ENCODE assay signal across 12 cellular contexts in genomic region chr3:111735271-111735758, GRCh38.
A peak's percentile ranks its signal among the peaks of the same experiment; 100 is the strongest.
DNase-seq lines count a peak whose midpoint lies in the region; ATAC-seq, FAIRE-seq and TF ChIP-seq lines count a peak whose summit lies in the region.
"Had no signal": no experiment of that assay in that cellular context is flagged by ENCODE, and none has a peak within 500 bp of the region (broad histone marks: within the 10 kb centered on the region; RNA-seq: fewer than 3 reads in every experiment).

No MANE protein-coding gene starts in this region.

- ATAC-seq in activated naive CD8-positive, alpha-beta T cell treated with anti-CD3 and anti-CD28 coated beads, Interleukin-2, amount 50 U/mL, for 24 hours = peak; percentile 70
- no peak for ATAC-seq in HG03196 (IDR thresholded peaks at IDR 0.05; ENCODE audit: unreplicated experiment)
- no peak for ATAC-seq in GM21515 (IDR thresholded peaks at IDR 0.05; ENCODE audit: unreplicated experiment)

- H3K4me3 Mint-ChIP-seq in activated naive CD8-positive, alpha-beta T cell treated with anti-CD3 and anti-CD28 coated beads, Interleukin-2, amount 50 U/mL, for 24 hours = no peak overlapping the region

- H3K79me2 ChIP-seq in ACC112 (ENCODE audit: control insufficient read depth, insufficient read depth, low read length, unreplicated experiment) = no peaks in the 10 kb centered on the region

- no peaks in the 10 kb centered on the region for H3K27me3 ChIP-seq in ACC112 (ENCODE audit: insufficient read depth, low read length)
- H3K27me3 ChIP-seq: tibial nerve had no signal

- CTCF ChIA-PET in HEK293 (lab: Yijun Ruan, JAX) = interaction anchor here (0.6 to 1.2 kb wide), 4 partner anchors 27 to 130 kb away, joined by 3 to 4 read pairs (median 4); no protein-coding TSS in a partner anchor

- peak; percentile 22 for DNase-seq in activated naive CD8-positive, alpha-beta T cell treated with anti-CD3 and anti-CD28 coated beads, Interleukin-2, amount 50 U/mL, for 24 hours
- peak; percentile 87 for DNase-seq in islet precursor cell
- no peak for DNase-seq in frontal cortex (ENCODE audit: low spot score in 2 of 2)
- no peak for DNase-seq in activated naive CD4-positive, alpha-beta T cell treated with Interleukin-2 at 50 U/mL for 16 hours
- DNase-seq: NCI-H2081 had no signal

- H3K36me3 ChIP-seq in ACC112 (ENCODE audit: insufficient read depth, low read length) (no peaks in the 10 kb centered on the region), HEK293 (ENCODE audit: control insufficient read depth in 2 of 2, insufficient read depth in 1 of 2, low read length in 2 of 2) (no peaks in the 10 kb centered on the region)
- H3K36me3 ChIP-seq: tibial nerve had no signal

- H2AFZ ChIP-seq in ACC112 (ENCODE audit: low read length, unreplicated experiment) = no peak overlapping the region

- POLR2A ChIA-PET in HEK293 (lab: Yijun Ruan, JAX) = interaction anchor here (2.0 to 2.3 kb wide), 2 partner anchors 125 to 129 kb away, joined by 9 to 16 read pairs; partner anchors contain the start of gene PHLDB2

- H3K9me3 Mint-ChIP-seq in activated naive CD8-positive, alpha-beta T cell treated with anti-CD3 and anti-CD28 coated beads, Interleukin-2, amount 50 U/mL, for 24 hours = peaks cover 8% of the 10 kb centered on the region

- H3K4me1 ChIP-seq in ACC112 (ENCODE audit: control insufficient read depth, insufficient read depth, low read length, unreplicated experiment) = peaks cover 60% of the 10 kb centered on the region
- peaks cover 21% of the 10 kb centered on the region for H3K4me1 ChIP-seq in HEK293 (ENCODE audit: control insufficient read depth, insufficient read depth, low read length)

- peak overlapping the region; percentile 78 for H3K27ac Mint-ChIP-seq in activated naive CD8-positive, alpha-beta T cell treated with anti-CD3 and anti-CD28 coated beads, Interleukin-2, amount 50 U/mL, for 24 hours

- H3K4me1 Mint-ChIP-seq in activated naive CD8-positive, alpha-beta T cell treated with anti-CD3 and anti-CD28 coated beads, Interleukin-2, amount 50 U/mL, for 24 hours = peaks cover 34% of the 10 kb centered on the region

- no peaks in the 10 kb centered on the region for H3K9me3 ChIP-seq in HEK293 (ENCODE audit: control insufficient read depth, insufficient read depth, low read depth, low read length)
- H3K9me3 ChIP-seq: tibial nerve had no signal

- H3K27ac ChIP-seq in ACC112 (ENCODE audit: low read depth, low read length) (peak overlapping the region; percentile 88), HEK293 (ENCODE audit: extremely low read depth, low read depth, low read length) (peak overlapping the region; percentile 22; the same call in 1 of the 2 replicates)

- peaks cover 15% of the 10 kb centered on the region for H3K36me3 Mint-ChIP-seq in activated naive CD8-positive, alpha-beta T cell treated with anti-CD3 and anti-CD28 coated beads, Interleukin-2, amount 50 U/mL, for 24 hours (ENCODE audit: low read depth)

- H3K4me3 ChIP-seq in ACC112 (ENCODE audit: low read depth, low read length) = peak overlapping the region; percentile 39; the same call in 1 of the 2 replicates
- no peak overlapping the region for H3K4me3 ChIP-seq in HEK293 (ENCODE audit: low read depth, low read length)
- H3K4me3 ChIP-seq: tibial nerve had no signal

- no peaks in the 10 kb centered on the region for H3K27me3 Mint-ChIP-seq in activated naive CD8-positive, alpha-beta T cell treated with anti-CD3 and anti-CD28 coated beads, Interleukin-2, amount 50 U/mL, for 24 hours

- FAIRE-seq in frontal cortex (lab: Jason Lieb, UNC) = no peak
- FAIRE-seq: G401.6, H1 had no signal

- TF ChIP-seq CTCF in HEK293 (tag by site-specific recombination; IDR thresholded peaks at IDR 0.05) = no peak

TF ChIP-seq in HEK293, 187 proteins besides CTCF, POLR2A, EP300 and RAD21 (continues in another document):
- TF ChIP-seq, protein P1, sequence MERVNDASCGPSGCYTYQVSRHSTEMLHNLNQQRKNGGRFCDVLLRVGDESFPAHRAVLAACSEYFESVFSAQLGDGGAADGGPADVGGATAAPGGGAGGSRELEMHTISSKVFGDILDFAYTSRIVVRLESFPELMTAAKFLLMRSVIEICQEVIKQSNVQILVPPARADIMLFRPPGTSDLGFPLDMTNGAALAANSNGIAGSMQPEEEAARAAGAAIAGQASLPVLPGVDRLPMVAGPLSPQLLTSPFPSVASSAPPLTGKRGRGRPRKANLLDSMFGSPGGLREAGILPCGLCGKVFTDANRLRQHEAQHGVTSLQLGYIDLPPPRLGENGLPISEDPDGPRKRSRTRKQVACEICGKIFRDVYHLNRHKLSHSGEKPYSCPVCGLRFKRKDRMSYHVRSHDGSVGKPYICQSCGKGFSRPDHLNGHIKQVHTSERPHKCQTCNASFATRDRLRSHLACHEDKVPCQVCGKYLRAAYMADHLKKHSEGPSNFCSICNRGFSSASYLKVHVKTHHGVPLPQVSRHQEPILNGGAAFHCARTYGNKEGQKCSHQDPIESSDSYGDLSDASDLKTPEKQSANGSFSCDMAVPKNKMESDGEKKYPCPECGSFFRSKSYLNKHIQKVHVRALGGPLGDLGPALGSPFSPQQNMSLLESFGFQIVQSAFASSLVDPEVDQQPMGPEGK (tag by site-specific recombination; IDR thresholded peaks at IDR 0.05) = peak; percentile 35; the same call in 1 of the 2 replicates
- TF ChIP-seq ZNF184 (tag by site-specific recombination; IDR thresholded peaks at IDR 0.05) = 0 out of 2 replicates have a peak, but pooled peaks have one; percentile 36
- 0 out of 2 replicates have a peak, but pooled peaks have one; percentile 21 for TF ChIP-seq ZNF660 (tag by site-specific recombination; IDR thresholded peaks at IDR 0.05)
- TF ChIP-seq ZNF362 (tag by site-specific recombination; IDR thresholded peaks at IDR 0.05) = no peak
- TF ChIP-seq IKZF3 (tag by site-specific recombination; IDR thresholded peaks at IDR 0.05) = 0 out of 2 replicates have a peak, but pooled peaks have one; percentile 26
- no peak for TF ChIP-seq ZNF704 (tag by site-specific recombination; IDR thresholded peaks at IDR 0.05)
- peak; percentile 48; the same call in 1 of the 2 replicates for TF ChIP-seq ZNF10 (tag by site-specific recombination; IDR thresholded peaks at IDR 0.05)
- TF ChIP-seq ZNF223 (tag by site-specific recombination; IDR thresholded peaks at IDR 0.05) = no peak
- TF ChIP-seq ZNF843 (tag by site-specific recombination; IDR thresholded peaks at IDR 0.05) = peak; percentile 90
- peak; percentile 77; the same call in 1 of the 2 replicates for TF ChIP-seq ZNF24 (tag by site-specific recombination; IDR thresholded peaks at IDR 0.05)
- peak; percentile 65 for TF ChIP-seq PRDM10 (tag by site-specific recombination; IDR thresholded peaks at IDR 0.05)
- TF ChIP-seq KLF17 (tag by site-specific recombination; IDR thresholded peaks at IDR 0.05) = 0 out of 2 replicates have a peak, but pooled peaks have one; percentile 31
- no peak for TF ChIP-seq ZNF426 (tag by site-specific recombination; IDR thresholded peaks at IDR 0.05)

Comparison
In these comparisons a context has a peak if more than half of its experiments do, and no peak if none do; other contexts are left out.
1. DNase-seq: peak in activated naive CD8-positive, alpha-beta T cell treated with anti-CD3 and anti-CD28 coated beads, Interleukin-2, amount 50 U/mL, for 24 hours (single experiment) and islet precursor cell (single experiment); none in frontal cortex (0 of 2) and activated naive CD4-positive, alpha-beta T cell treated with Interleukin-2 at 50 U/mL for 16 hours (single experiment).